8 cellular contexts compared by ENCODE assay signal in genomic region chr20:50815162-50815989, GRCh38. TPM values are rescaled to one million over a fixed set of nuclear protein-coding genes. Genes with fewer than 3 reads are reported as not detected.
DNase-seq lines count a peak whose midpoint lies in the region; ATAC-seq and TF ChIP-seq lines count a peak whose summit lies in the region.

No MANE protein-coding gene starts in this region.

- no peaks in the 10 kb centered on the region for H3K27me3 Mint-ChIP-seq in memory B cell

- peak overlapping the region; percentile 77 for H3K4me3 Mint-ChIP-seq in memory B cell

- in situ Hi-C loops in GM13977 (cut with MboI; ENCODE audit: low pct_unique_long_range_greater_than_20kb, low sequenced_read_pairs, unreplicated experiment) = no loop called here

- H3K9me3 Mint-ChIP-seq in memory B cell = peaks cover 3% of the 10 kb centered on the region

- no peak for TF ChIP-seq CTCF in GM13977 (IDR thresholded peaks at IDR 0.05; ENCODE audit: extremely low read depth, insufficient read depth, missing control alignments)

- H3K4me1 Mint-ChIP-seq in memory B cell = peaks cover 67% of the 10 kb centered on the region

- ATAC-seq in GM18511 (IDR thresholded peaks at IDR 0.05; ENCODE audit: unreplicated experiment) (peak; percentile 52), HG02798 (IDR thresholded peaks at IDR 0.05; ENCODE audit: poor library complexity, unreplicated experiment) (peak; percentile 55), memory B cell (ENCODE audit: low read depth) (peak; percentile 62)

- DNase-seq in SK-N-DZ (ENCODE audit: low spot score) (peak; percentile 79), memory B cell (ENCODE audit: low spot score in 2 of 2) (no peak), COLO829 (ENCODE audit: low spot score) (no peak), GM13977 (ENCODE audit: low spot score) (no peak), NCI-H1930 (lab: John Stamatoyannopoulos, UW) (no peak), SHP77 (lab: John Stamatoyannopoulos, UW) (no peak)

- peak overlapping the region; percentile 92 for H3K27ac Mint-ChIP-seq in memory B cell

- peaks cover 24% of the 10 kb centered on the region for H3K36me3 Mint-ChIP-seq in memory B cell

RNA-seq across cellular contexts. Expression of gene BCAS4, which starts 20.5 kb away (rescaled TPM):
- 18.4 and 26.0 TPM in 2 replicates for polyA plus RNA-seq in SK-N-DZ (2014; cell fraction: cytosol; rRNA removed)
- 28.8 and 32.0 TPM in 2 replicates for polyA plus RNA-seq in SK-N-DZ (2014; cell fraction: nucleus; rRNA removed)
